In genomic region chr6:292506-293184, GRCh38 we compare ENCODE assay signal across 8 cellular contexts. TPM values are rescaled to one million over a fixed set of nuclear protein-coding genes. Genes with fewer than 3 reads are reported as not detected.
DNase-seq lines count a peak whose midpoint lies in the region; ATAC-seq lines count a peak whose summit lies in the region.

No MANE protein-coding gene starts in this region.

- H3K9me2 ChIP-seq in Karpas-422 (replicated peaks; ENCODE audit: insufficient read depth, low read length), result no peaks in the 10 kb centered on the region

- POLR2A ChIA-PET in CD8-positive, alpha-beta memory T cell (lab: Charles Lee), result interaction anchor here (0.6 to 1.2 kb wide), 6 partner anchors 8 to 103 kb away, joined by 3 to 5 read pairs (median 3); partner anchors contain the start of gene IRF4

- H3K4me1 Mint-ChIP-seq in CD8-positive, alpha-beta memory T cell, result peaks cover 42 to 76% (median 63%) of the 10 kb centered on the region in 3 donors

- no peaks in the 10 kb centered on the region for H3K9me3 ChIP-seq in CD8-positive, alpha-beta memory T cell (ENCODE audit: low read length)
- H3K9me3 ChIP-seq in Karpas-422 (ENCODE audit: low read length) (no peaks in the 10 kb centered on the region), aorta (ENCODE audit: control insufficient read depth, low read length) (no peaks in the 10 kb centered on the region)

- CTCF ChIA-PET in CD8-positive, alpha-beta memory T cell (lab: Charles Lee), result interaction anchor here (0.8 to 1.2 kb wide), 4 partner anchors 11 to 104 kb away, joined by 3 to 7 read pairs (median 3); no protein-coding TSS in a partner anchor

- intact Hi-C loops in Right ventricle myocardium inferior (cut with DNase I), result loop anchor here (5.0 kb wide), 1 partner anchor 95 kb away; no protein-coding TSS in a partner anchor
- intact Hi-C loops in aorta (cut with DNase I), result no loop called here

- H3K36me3 ChIP-seq in CD8-positive, alpha-beta memory T cell (ENCODE audit: insufficient read depth, low read length), result no peaks in the 10 kb centered on the region
- H3K36me3 ChIP-seq in Karpas-422 (ENCODE audit: insufficient read depth, low read length) (no peaks in the 10 kb centered on the region), aorta (ENCODE audit: control insufficient read depth in 1 of 2, insufficient read depth in 2 of 2, low read length in 1 of 2) (no peaks in the 10 kb centered on the region)

- peak overlapping the region; percentile 61 for H3K4me3 ChIP-seq in CD8-positive, alpha-beta memory T cell (ENCODE audit: low read length)
- peak overlapping the region; percentile 82 for H3K4me3 ChIP-seq in Karpas-422 (ENCODE audit: low read length)
- H3K4me3 ChIP-seq in aorta (ENCODE audit: low read length in 2 of 2), result peak overlapping the region; percentile 38 to 71

- H4K20me1 ChIP-seq in Karpas-422 (ENCODE audit: insufficient read depth, low read depth, low read length), result peaks cover 9% of the 10 kb centered on the region; the same call in 1 of the 2 replicates

- peak overlapping the region; percentile 91 to 99 (median 98) for H3K27ac Mint-ChIP-seq in CD8-positive, alpha-beta memory T cell

- peak overlapping the region; percentile 90 for H3K4me2 ChIP-seq in Karpas-422 (ENCODE audit: low read depth, low read length, poor library complexity, severe bottlenecking)

- 16 to 19% methylated on average over 52 of the region's 52 CpGs for WGBS in aorta, 2 donors

- peaks cover 0 to 10% (median 0%) of the 10 kb centered on the region in 3 donors for H3K36me3 Mint-ChIP-seq in CD8-positive, alpha-beta memory T cell

- peak overlapping the region; percentile 85 for H2AFZ ChIP-seq in Karpas-422 (ENCODE audit: low read length)

- peak overlapping the region; percentile 69 for H3K27ac ChIP-seq in CD8-positive, alpha-beta memory T cell (ENCODE audit: low read depth, low read length)
- no peak overlapping the region for H3K27ac ChIP-seq in Karpas-422 (ENCODE audit: low read length)
- peak overlapping the region; percentile 33 to 81 for H3K27ac ChIP-seq in aorta (ENCODE audit: low read depth in 1 of 2, low read length in 2 of 2)

- no peaks in the 10 kb centered on the region for H3K79me2 ChIP-seq in Karpas-422 (ENCODE audit: low read length)

- no peaks in the 10 kb centered on the region for H3K27me3 ChIP-seq in CD8-positive, alpha-beta memory T cell (ENCODE audit: insufficient read depth, low read length, poor library complexity, severe bottlenecking)
- H3K27me3 ChIP-seq in Karpas-422 (ENCODE audit: low read length), result no peaks in the 10 kb centered on the region; the same call in 1 of the 2 replicates
- no peaks in the 10 kb centered on the region for H3K27me3 ChIP-seq in aorta (ENCODE audit: control insufficient read depth in 1 of 2, insufficient read depth in 2 of 2, low read length in 1 of 2)

- H3K4me1 ChIP-seq in CD8-positive, alpha-beta memory T cell (ENCODE audit: insufficient read depth, low read length), result peaks cover 31% of the 10 kb centered on the region
- H3K4me1 ChIP-seq in Karpas-422 (ENCODE audit: low read length) (peaks cover 41% of the 10 kb centered on the region), aorta (ENCODE audit: control insufficient read depth in 1 of 2, insufficient read depth in 2 of 2, low read length in 2 of 2) (peaks cover 0 to 2% of the 10 kb centered on the region in 2 donors)

- peak overlapping the region; percentile 89 to 98 (median 96) for H3K4me3 Mint-ChIP-seq in CD8-positive, alpha-beta memory T cell

- H3K9ac ChIP-seq in Karpas-422 (ENCODE audit: low read length), result peak overlapping the region; percentile 84

- ATAC-seq in GM21717 (IDR thresholded peaks at IDR 0.05; ENCODE audit: unreplicated experiment) (peak; percentile 27), Right ventricle myocardium inferior (peak; percentile 36), aorta (ENCODE audit: low FRiP score) (peak; percentile 72)

- H3K27me3 Mint-ChIP-seq in CD8-positive, alpha-beta memory T cell, result peaks cover 0 to 2% of the 10 kb centered on the region in 2 donors

- peaks cover 0 to 1% (median 0%) of the 10 kb centered on the region in 5 donors for H3K9me3 Mint-ChIP-seq in CD8-positive, alpha-beta memory T cell

- peak; percentile 70 to 86 (median 76) for DNase-seq in CD8-positive, alpha-beta memory T cell
- DNase-seq in Karpas-422 (peak; percentile 81), Right ventricle myocardium inferior (ENCODE audit: missing footprints) (peak; percentile 92), putamen (ENCODE audit: low spot score) (peak; percentile 55), aorta (peak; percentile 88 to 89), NCI-H2029 treated with DMSO at 0.1 percent for 48 hours (lab: John Stamatoyannopoulos, UW) (no peak)
- DNase-seq in activated T-helper 1 cell treated with anti-CD3 and anti-CD28 coated beads, Interleukin-2, amount 50 U/mL, for 16 hours (ENCODE audit: low read depth in 1 of 2, low spot score in 1 of 2), result peak; percentile 49 to 70

RNA-seq across cellular contexts. Expression of gene DUSP22, which starts 0.4 kb away (rescaled TPM):
- 10 to 100 TPM; 24.4 to 25.3 TPM for total RNA-seq in CD8-positive, alpha-beta memory T cell
- 38.5 TPM for polyA plus RNA-seq in CD8-positive, alpha-beta memory T cell
- total RNA-seq in Karpas-422 (2014; rRNA removed; shearing (Covaris generic); ENCODE audit: low replicate concordance), result 13.2 and 15.7 TPM in 2 replicates
- total RNA-seq in Right ventricle myocardium inferior (50.0 TPM), aorta (10 to 100 TPM; 56.7 to 65.8 TPM)
- 10 to 100 TPM; 23.0 to 41.8 TPM for polyA plus RNA-seq in aorta
